ENCODE assay signal across 1 cellular context in genomic region chr3:196739671-196740475, GRCh38.
TF ChIP-seq lines count a peak whose summit lies in the region.

Gene PAK2 (plus strand): TSS chr3:196739857. CDS start chr3:196782647, 42,790 bp downstream.

TF ChIP-seq in HepG2, 621 proteins besides CTCF, POLR2A, EP300 and RAD21 (continued from another document and continues in another):
- TF ChIP-seq HNF1A (IDR thresholded peaks at IDR 0.05; ENCODE audit: low read depth) (no peak), HNF1A (CRISPR knock-in tag; IDR thresholded peaks at IDR 0.05; ENCODE audit: borderline replicate concordance) (no peak), HES4 (CRISPR knock-in tag; IDR thresholded peaks at IDR 0.05; ENCODE audit: borderline replicate concordance) (peak; percentile 32; the same call in 1 of the 2 replicates), FLYWCH1 (CRISPR knock-in tag; IDR thresholded peaks at IDR 0.05) (no peak), POGK (CRISPR knock-in tag; conservative IDR thresholded peaks at IDR 0.05) (peak; percentile 87), KDM1A (CRISPR knock-in tag; IDR thresholded peaks at IDR 0.05) (no peak), REPIN1 (CRISPR knock-in tag; IDR thresholded peaks at IDR 0.05; ENCODE audit: borderline replicate concordance, low read depth) (no peak), ZNF569 (CRISPR knock-in tag; IDR thresholded peaks at IDR 0.05; ENCODE audit: borderline replicate concordance) (no peak), ZSCAN31 (CRISPR knock-in tag; IDR thresholded peaks at IDR 0.05; ENCODE audit: low read depth) (no peak), HDAC6 (IDR thresholded peaks at IDR 0.05; ENCODE audit: low read depth, low read length) (no peak), MAFG (CRISPR knock-in tag; IDR thresholded peaks at IDR 0.05) (no peak), GTF2F1 (IDR thresholded peaks at IDR 0.05; ENCODE audit: low read length) (no peak), HMGA1 (CRISPR knock-in tag; conservative IDR thresholded peaks at IDR 0.05) (no peak), YEATS4 (CRISPR knock-in tag; IDR thresholded peaks at IDR 0.05; ENCODE audit: borderline replicate concordance) (peak; percentile 65; the same call in 1 of the 2 replicates), ZNF703 (CRISPR knock-in tag; IDR thresholded peaks at IDR 0.05; ENCODE audit: borderline replicate concordance) (no peak), KMT2B (CRISPR knock-in tag; IDR thresholded peaks at IDR 0.05) (peak; percentile 68; the same call in 1 of the 2 replicates), ZNF354B (CRISPR knock-in tag; IDR thresholded peaks at IDR 0.05) (no peak), PHF21A (CRISPR knock-in tag; IDR thresholded peaks at IDR 0.05) (no peak), MYNN (CRISPR knock-in tag; IDR thresholded peaks at IDR 0.05; ENCODE audit: low read depth) (peak; percentile 84; the same call in 1 of the 2 replicates), BCL3 (CRISPR knock-in tag; IDR thresholded peaks at IDR 0.05) (no peak), ZNF841 (CRISPR knock-in tag; IDR thresholded peaks at IDR 0.05; ENCODE audit: borderline replicate concordance) (no peak), BRD4 (CRISPR knock-in tag; IDR thresholded peaks at IDR 0.05) (no peak), KLF12 (CRISPR knock-in tag; IDR thresholded peaks at IDR 0.05; ENCODE audit: borderline replicate concordance) (0 out of 2 replicates have a peak, but pooled peaks have one; percentile 36), EED (CRISPR knock-in tag; IDR thresholded peaks at IDR 0.05) (no peak), ZNF564 (CRISPR knock-in tag; IDR thresholded peaks at IDR 0.05) (no peak), GATAD1 (CRISPR knock-in tag; IDR thresholded peaks at IDR 0.05) (0 out of 2 replicates have a peak, but pooled peaks have one; percentile 51), IKZF1 (IDR thresholded peaks at IDR 0.05) (no peak), ZNF816 (CRISPR knock-in tag; IDR thresholded peaks at IDR 0.05; ENCODE audit: borderline replicate concordance) (no peak), ZNF121 (CRISPR knock-in tag; IDR thresholded peaks at IDR 0.05) (no peak), GFI1 (CRISPR knock-in tag; IDR thresholded peaks at IDR 0.05; ENCODE audit: borderline replicate concordance) (no peak), ZNF446 (CRISPR knock-in tag; IDR thresholded peaks at IDR 0.05) (0 out of 2 replicates have a peak, but pooled peaks have one; percentile 45), SMAD9 (CRISPR knock-in tag; IDR thresholded peaks at IDR 0.05) (no peak), SOX13 (IDR thresholded peaks at IDR 0.05) (no peak), SOX13 (CRISPR knock-in tag; conservative IDR thresholded peaks at IDR 0.05 in 1 of 2, IDR thresholded peaks at IDR 0.05 in 1 of 2) (peak in 1 of 2 experiments; percentile 53; a peak in 2 of 4 replicates), NFE2 (CRISPR knock-in tag; IDR thresholded peaks at IDR 0.05) (no peak), ZEB1 (IDR thresholded peaks at IDR 0.05; ENCODE audit: insufficient replicate concordance, low read depth) (no peak), STAT5B (CRISPR knock-in tag; IDR thresholded peaks at IDR 0.05) (no peak), ZNF652 (CRISPR knock-in tag; IDR thresholded peaks at IDR 0.05; ENCODE audit: borderline replicate concordance, low read depth) (no peak), SNRNP70 (IDR thresholded peaks at IDR 0.05; ENCODE audit: low read depth, low read length) (no peak), MTF1 (CRISPR knock-in tag; IDR thresholded peaks at IDR 0.05) (no peak), ZFYVE20 (CRISPR knock-in tag; IDR thresholded peaks at IDR 0.05; ENCODE audit: borderline replicate concordance, low read depth) (no peak; the same call in 1 of the 2 replicates), DZIP1 (CRISPR knock-in tag; IDR thresholded peaks at IDR 0.05) (no peak), ZNF484 (CRISPR knock-in tag; IDR thresholded peaks at IDR 0.05; ENCODE audit: borderline replicate concordance, low read depth) (no peak), ZNF3 (CRISPR knock-in tag; IDR thresholded peaks at IDR 0.05) (no peak), MIXL1 (CRISPR knock-in tag; IDR thresholded peaks at IDR 0.05) (no peak), GZF1 (CRISPR knock-in tag; IDR thresholded peaks at IDR 0.05) (no peak), ZNF670 (CRISPR knock-in tag; IDR thresholded peaks at IDR 0.05; ENCODE audit: borderline replicate concordance) (no peak), MTA1 (CRISPR knock-in tag; IDR thresholded peaks at IDR 0.05; ENCODE audit: borderline replicate concordance) (0 out of 2 replicates have a peak, but pooled peaks have one; percentile 37), ZNF234 (CRISPR knock-in tag; conservative IDR thresholded peaks at IDR 0.05) (0 out of 2 replicates have a peak, but pooled peaks have one; percentile 56), ZBTB1 (CRISPR knock-in tag; IDR thresholded peaks at IDR 0.05; ENCODE audit: borderline replicate concordance) (no peak), ZNF570 (CRISPR knock-in tag; IDR thresholded peaks at IDR 0.05; ENCODE audit: borderline replicate concordance) (no peak), DBP (CRISPR knock-in tag; IDR thresholded peaks at IDR 0.05; ENCODE audit: not compliant biosample characterization) (no peak), ZSCAN12 (CRISPR knock-in tag; IDR thresholded peaks at IDR 0.05) (no peak), ZNF468 (CRISPR knock-in tag; IDR thresholded peaks at IDR 0.05) (no peak), ZFP62 (CRISPR knock-in tag; IDR thresholded peaks at IDR 0.05) (0 out of 2 replicates have a peak, but pooled peaks have one; percentile 10)
- TF ChIP-seq, protein P1, sequence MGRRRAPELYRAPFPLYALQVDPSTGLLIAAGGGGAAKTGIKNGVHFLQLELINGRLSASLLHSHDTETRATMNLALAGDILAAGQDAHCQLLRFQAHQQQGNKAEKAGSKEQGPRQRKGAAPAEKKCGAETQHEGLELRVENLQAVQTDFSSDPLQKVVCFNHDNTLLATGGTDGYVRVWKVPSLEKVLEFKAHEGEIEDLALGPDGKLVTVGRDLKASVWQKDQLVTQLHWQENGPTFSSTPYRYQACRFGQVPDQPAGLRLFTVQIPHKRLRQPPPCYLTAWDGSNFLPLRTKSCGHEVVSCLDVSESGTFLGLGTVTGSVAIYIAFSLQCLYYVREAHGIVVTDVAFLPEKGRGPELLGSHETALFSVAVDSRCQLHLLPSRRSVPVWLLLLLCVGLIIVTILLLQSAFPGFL (CRISPR knock-in tag; IDR thresholded peaks at IDR 0.05): no peak
- TF ChIP-seq, protein P2, sequence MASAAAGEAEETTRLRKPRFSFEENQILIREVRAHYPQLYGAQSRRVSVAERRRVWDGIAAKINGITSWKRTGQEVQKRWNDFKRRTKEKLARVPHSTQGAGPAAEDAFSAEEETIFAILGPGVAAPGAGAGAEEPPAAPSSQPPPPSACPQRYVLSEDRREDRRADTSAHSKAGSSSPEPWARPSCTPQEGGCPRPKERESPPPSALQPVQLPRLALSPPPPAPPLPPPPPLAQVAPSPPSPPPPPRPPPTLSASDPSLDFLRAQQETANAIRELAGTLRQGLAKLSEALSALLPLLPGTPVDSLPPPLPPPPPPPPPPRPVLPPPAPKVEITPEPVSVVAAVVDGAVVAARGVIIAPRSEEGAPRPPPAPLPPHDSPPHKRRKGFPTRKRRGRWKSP (CRISPR knock-in tag; IDR thresholded peaks at IDR 0.05): peak; percentile 36; the same call in 1 of the 2 replicates
- TF ChIP-seq, protein P3, sequence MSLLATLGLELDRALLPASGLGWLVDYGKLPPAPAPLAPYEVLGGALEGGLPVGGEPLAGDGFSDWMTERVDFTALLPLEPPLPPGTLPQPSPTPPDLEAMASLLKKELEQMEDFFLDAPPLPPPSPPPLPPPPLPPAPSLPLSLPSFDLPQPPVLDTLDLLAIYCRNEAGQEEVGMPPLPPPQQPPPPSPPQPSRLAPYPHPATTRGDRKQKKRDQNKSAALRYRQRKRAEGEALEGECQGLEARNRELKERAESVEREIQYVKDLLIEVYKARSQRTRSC (CRISPR knock-in tag; IDR thresholded peaks at IDR 0.05; ENCODE audit: low read depth): no peak
